In genomic region chr14:74952195-74952665, GRCh38 we compare ENCODE assay signal across 17 cellular contexts. TPM values are rescaled to one million over a fixed set of nuclear protein-coding genes. Genes with fewer than 3 reads are reported as not detected.
"Had no signal": no experiment of that assay in that cellular context is flagged by ENCODE, and none has a peak within 500 bp of the region (broad histone marks: within the 10 kb centered on the region; RNA-seq: fewer than 3 reads in every experiment).

No MANE protein-coding gene starts in this region.

- H3K4me3 ChIP-seq: left lung, neural progenitor cell had no signal

- H3K27ac ChIP-seq: esophagus muscularis mucosa, left lung, neural progenitor cell, parathyroid adenoma, thoracic aorta had no signal

- DNase-seq: activated CD4-positive, alpha-beta memory T cell treated with anti-CD3 and anti-CD28 coated beads for 36 hours; activated CD4-positive, CD25-positive, alpha-beta regulatory T cell; activated effector memory CD4-positive, alpha-beta T cell treated with anti-CD3 and anti-CD28 coated beads, Interleukin-2, amount 50 U/mL, for 16 hours; activated naive CD8-positive, alpha-beta T cell treated with anti-CD3 and anti-CD28 coated beads for 36 hours; activated T-cell treated with anti-CD3 and anti-CD28 coated beads, Interleukin-2, amount 50 U/mL, for 4 hours; anterior cingulate cortex; cerebellar nuclear complex; dorsolateral prefrontal cortex; mesenchymal stem cell; stimulated activated CD4-positive, alpha-beta T cell treated with anti-CD3 and anti-CD28 coated beads, Interleukin-2, amount 100 ng/mL, for 48 hours; stimulated activated CD8-positive, alpha-beta memory T cell treated with anti-CD3 and anti-CD28 coated beads, Interleukin-4, amount 100 ng/mL, for 48 hours; T-helper 17 cell had no signal

- H2AFZ ChIP-seq: neural progenitor cell, parathyroid adenoma had no signal

- H3K36me3 ChIP-seq: left lung, neural progenitor cell, thoracic aorta had no signal

- ATAC-seq: activated T-cell treated with anti-CD3 and anti-CD28 coated beads, Interleukin-2, amount 50 U/mL, for 4 hours; left lung; T-helper 17 cell had no signal

- H3K9ac ChIP-seq: neural progenitor cell, parathyroid adenoma had no signal

- H3K9me3 ChIP-seq: esophagus muscularis mucosa, left lung, thoracic aorta had no signal

- H3K79me2 ChIP-seq: parathyroid adenoma had no signal

RNA-seq across cellular contexts. Expression of gene PGF, which starts 3.2 kb away (rescaled TPM):
- total RNA-seq: T-helper 17 cell had no signal
